In the genomic region with DNA sequence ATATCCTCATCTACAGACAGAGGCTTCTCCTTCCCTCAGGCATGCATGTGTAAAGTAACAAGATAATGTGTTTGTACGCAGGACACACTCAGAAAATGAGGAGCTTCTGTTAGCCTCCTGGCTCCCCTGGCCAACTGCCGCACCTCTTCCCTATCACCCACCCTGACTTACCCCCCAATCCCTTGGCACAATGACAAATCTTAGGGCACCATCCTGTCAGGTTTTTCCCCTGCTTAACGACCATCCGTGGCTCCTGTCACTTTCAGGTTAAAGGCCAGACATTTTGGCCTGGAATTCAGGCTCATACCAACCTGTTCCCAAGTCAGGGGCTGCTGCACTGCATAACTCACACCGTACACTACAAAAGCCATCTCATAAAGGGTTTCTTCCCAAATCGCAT, we compare ENCODE assay signal across 12 cellular contexts. TPM values are rescaled to one million over a fixed set of nuclear protein-coding genes. Genes with fewer than 3 reads are reported as not detected.
DNase-seq lines count a peak whose midpoint lies in the region; ATAC-seq and TF ChIP-seq lines count a peak whose summit lies in the region.
"Had no signal": no experiment of that assay in that cellular context is flagged by ENCODE, and none has a peak within 500 bp of the region (broad histone marks: within the 10 kb centered on the region; RNA-seq: fewer than 3 reads in every experiment).

No MANE protein-coding gene starts in this region.

- TF ChIP-seq CTCF in breast epithelium (IDR thresholded peaks at IDR 0.05): no peak
- no peak for TF ChIP-seq CTCF in MCF 10A (IDR thresholded peaks at IDR 0.05; ENCODE audit: unreplicated experiment)
- no peak for TF ChIP-seq CTCF in type B pancreatic cell (conservative IDR thresholded peaks at IDR 0.05)
- TF ChIP-seq CTCF in adrenal gland (IDR thresholded peaks at IDR 0.05): no peak

- TF ChIP-seq POLR2A in breast epithelium (IDR thresholded peaks at IDR 0.05) (no peak), adrenal gland (IDR thresholded peaks at IDR 0.05) (no peak)

- H3K27me3 Mint-ChIP-seq in MCF 10A (ENCODE audit: insufficient read depth, unreplicated experiment): no peaks in the 10 kb centered on the region
- H3K27me3 Mint-ChIP-seq in activated naive CD8-positive, alpha-beta T cell treated with anti-CD3 and anti-CD28 coated beads, Interleukin-2, amount 10 ng/mL, durations not matched to agents 7 days and 5 days: no peaks in the 10 kb centered on the region
- no peaks in the 10 kb centered on the region for H3K27me3 Mint-ChIP-seq in type B pancreatic cell

- H3K27me3 ChIP-seq in breast epithelium (no peaks in the 10 kb centered on the region), mucosa of rectum (ENCODE audit: control insufficient read depth in 2 of 2, insufficient read depth in 2 of 2, low read length in 2 of 2) (no peaks in the 10 kb centered on the region), adrenal gland (no peaks in the 10 kb centered on the region)
- H3K27me3 ChIP-seq: pancreas had no signal

- CTCF ChIA-PET in MCF 10A (lab: Yijun Ruan, JAX): interaction anchor here (0.6 to 3.7 kb wide), 7 partner anchors 9 to 258 kb away, joined by 3 to 23 read pairs (median 3); no protein-coding TSS in a partner anchor

- no peak overlapping the region for H3K4me3 Mint-ChIP-seq in MCF 10A (ENCODE audit: unreplicated experiment)
- H3K4me3 Mint-ChIP-seq in activated naive CD8-positive, alpha-beta T cell treated with anti-CD3 and anti-CD28 coated beads, Interleukin-2, amount 10 ng/mL, durations not matched to agents 7 days and 5 days: peak overlapping the region; percentile 74
- peak overlapping the region; percentile 65 for H3K4me3 Mint-ChIP-seq in type B pancreatic cell

- WGBS in adrenal gland, 4 donors: 56 to 80% (median 61%) methylated on average over 6 of the region's 6 CpGs

- H3K36me3 Mint-ChIP-seq in MCF 10A (ENCODE audit: insufficient read depth, unreplicated experiment) (peaks cover 7% of the 10 kb centered on the region), type B pancreatic cell (no peaks in the 10 kb centered on the region)
- H3K36me3 Mint-ChIP-seq in activated naive CD8-positive, alpha-beta T cell treated with anti-CD3 and anti-CD28 coated beads, Interleukin-2, amount 10 ng/mL, durations not matched to agents 7 days and 5 days: peaks cover 21% of the 10 kb centered on the region

- ATAC-seq in activated naive CD8-positive, alpha-beta T cell treated with anti-CD3 and anti-CD28 coated beads, Interleukin-2, amount 10 ng/mL, durations not matched to agents 7 days and 5 days (ENCODE audit: low read depth): no peak
- no peak for ATAC-seq in HG03354 (IDR thresholded peaks at IDR 0.05; ENCODE audit: poor library complexity, severe bottlenecking, unreplicated experiment)
- ATAC-seq: Panc1, pancreas had no signal

- POLR2A ChIA-PET in MCF 10A (lab: Yijun Ruan, JAX): no interaction called here
- POLR2A ChIA-PET in activated naive CD8-positive, alpha-beta T cell treated with anti-CD3 and anti-CD28 coated beads, Interleukin-2, amount 10 ng/mL, durations not matched to agents 7 days and 5 days (lab: Charles Lee): interaction anchor here (0.6 to 5.1 kb wide), 13 partner anchors 9 to 302 kb away, joined by 3 to 139 read pairs (median 4); a partner anchor contains a TSS

- H3K4me3 ChIP-seq in breast epithelium (peak overlapping the region in 1 of 3 donors; percentile 38), mucosa of rectum (ENCODE audit: low read length in 2 of 2) (peak overlapping the region in 1 of 2 donors; percentile 17), adrenal gland (no peak overlapping the region)
- H3K4me3 ChIP-seq: pancreas had no signal

- peak overlapping the region; percentile 15 to 58 for H3K9ac ChIP-seq in mucosa of rectum (ENCODE audit: low read depth in 1 of 2, low read length in 2 of 2)

- H3K27ac ChIP-seq in breast epithelium (peak overlapping the region; percentile 65 to 85), mucosa of rectum (ENCODE audit: low read depth in 2 of 2, low read length in 2 of 2) (peak overlapping the region; percentile 40 to 61), adrenal gland (peak overlapping the region in 2 of 5 donors; percentile 20 to 48)
- H3K27ac ChIP-seq: pancreas had no signal

- H3K4me1 ChIP-seq in breast epithelium (peaks cover 6 to 23% of the 10 kb centered on the region in 2 donors), mucosa of rectum (ENCODE audit: control insufficient read depth in 2 of 2, insufficient read depth in 2 of 2, low read length in 2 of 2) (peaks cover 45 to 49% of the 10 kb centered on the region in 2 donors), adrenal gland (replicated peaks in 1 of 2) (peaks cover 11 to 38% of the 10 kb centered on the region in 2 donors)

- BruUV-seq in MCF 10A (replicated peaks; lab: Mats Ljungman, UMichigan): no TSS peak

- DNase-seq in breast epithelium (ENCODE audit: low spot score in 2 of 2) (no peak), MCF 10A (ENCODE audit: unreplicated experiment) (no peak), type B pancreatic cell (ENCODE audit: extremely low spot score, unreplicated experiment) (no peak), adrenal gland (no peak), activated gamma-delta T cell (lab: John Stamatoyannopoulos, UW) (no peak)
- DNase-seq in activated naive CD8-positive, alpha-beta T cell treated with anti-CD3 and anti-CD28 coated beads, Interleukin-2, amount 10 ng/mL, durations not matched to agents 7 days and 5 days: no peak
- DNase-seq: activated CD4-positive, alpha-beta T cell treated with anti-CD3 and anti-CD28 coated beads for 48 hours; dermis blood vessel endothelial cell; pancreas had no signal

- H3K9me3 Mint-ChIP-seq in MCF 10A (ENCODE audit: unreplicated experiment): no peaks in the 10 kb centered on the region
- no peaks in the 10 kb centered on the region for H3K9me3 Mint-ChIP-seq in activated naive CD8-positive, alpha-beta T cell treated with anti-CD3 and anti-CD28 coated beads, Interleukin-2, amount 10 ng/mL, durations not matched to agents 7 days and 5 days
- H3K9me3 Mint-ChIP-seq in type B pancreatic cell: no peaks in the 10 kb centered on the region

- H3K27ac Mint-ChIP-seq in MCF 10A (ENCODE audit: low read depth, unreplicated experiment): no peak overlapping the region
- peak overlapping the region; percentile 88 for H3K27ac Mint-ChIP-seq in activated naive CD8-positive, alpha-beta T cell treated with anti-CD3 and anti-CD28 coated beads, Interleukin-2, amount 10 ng/mL, durations not matched to agents 7 days and 5 days
- peak overlapping the region; percentile 29 for H3K27ac Mint-ChIP-seq in type B pancreatic cell

- intact Hi-C loops in breast epithelium (cut with DNase I; ENCODE audit: low total_unique reads): loop anchor here (10.0 kb wide), 1 partner anchor 480 kb away; no protein-coding TSS in a partner anchor
- intact Hi-C loops in MCF 10A (cut with micrococcal nuclease): no loop called here
- intact Hi-C loops in adrenal gland (cut with DNase I): loop anchor here in 1 of 2 donors (10.0 kb wide), 1 partner anchor 50 kb away; no protein-coding TSS in a partner anchor

- no peaks in the 10 kb centered on the region for H3K9me3 ChIP-seq in breast epithelium
- H3K9me3 ChIP-seq in mucosa of rectum (ENCODE audit: control insufficient read depth in 2 of 2, low read length in 2 of 2): no peaks in the 10 kb centered on the region
- H3K9me3 ChIP-seq in adrenal gland (replicated peaks in 1 of 3): no peaks in the 10 kb centered on the region
- H3K9me3 ChIP-seq: pancreas had no signal

- H3K36me3 ChIP-seq in breast epithelium (no peaks in the 10 kb centered on the region), mucosa of rectum (ENCODE audit: control insufficient read depth in 2 of 2, insufficient read depth in 2 of 2, low read length in 2 of 2) (no peaks in the 10 kb centered on the region), adrenal gland (replicated peaks in 1 of 2) (no peaks in the 10 kb centered on the region)
- H3K36me3 ChIP-seq: pancreas had no signal

- H3K4me1 Mint-ChIP-seq in MCF 10A (ENCODE audit: insufficient read depth, unreplicated experiment) (peaks cover 9% of the 10 kb centered on the region), type B pancreatic cell (ENCODE audit: unreplicated experiment) (peaks cover 36% of the 10 kb centered on the region)
- H3K4me1 Mint-ChIP-seq in activated naive CD8-positive, alpha-beta T cell treated with anti-CD3 and anti-CD28 coated beads, Interleukin-2, amount 10 ng/mL, durations not matched to agents 7 days and 5 days: peaks cover 43% of the 10 kb centered on the region

RNA-seq across cellular contexts. Expression of a gene that starts 7.4 kb away (rescaled TPM):
- total RNA-seq in breast epithelium: 10 to 100 TPM; 20.1 to 52.0 (median 35.7) TPM
- 10.7 and 10.9 TPM in 2 replicates for total RNA-seq in MCF 10A (2022)
- 100 to 1,000 TPM; 482 to 492 TPM for total RNA-seq in activated naive CD8-positive, alpha-beta T cell treated with anti-CD3 and anti-CD28 coated beads, Interleukin-2, amount 10 ng/mL, durations not matched to agents 7 days and 5 days
- total RNA-seq in type B pancreatic cell (ENCODE audit: low replicate concordance): 11.5 and 14.0 TPM in 2 replicates
- total RNA-seq in adrenal gland: 10 to 100 TPM in 6 of 8 donors, 1 to 10 TPM in 2; 7.5 to 20.0 (median 15.9) TPM
- 10 to 100 TPM in 2 of 3 donors, 1 to 10 TPM in 1; 4.8 to 37.3 (median 20.3) TPM for polyA plus RNA-seq in adrenal gland

Comparison
In these comparisons a context has a peak if more than half of its experiments do, and no peak if none do; other contexts are left out.
1. RNA of a gene that starts 7.4 kb away (total RNA-seq): 482 to 492 TPM in activated naive CD8-positive, alpha-beta T cell treated with anti-CD3 and anti-CD28 coated beads, Interleukin-2, amount 10 ng/mL, durations not matched to agents 7 days and 5 days; 20.1 to 52.0 TPM in breast epithelium, 7.5 to 20.0 TPM in adrenal gland, 11.5 to 14.0 TPM in type B pancreatic cell and 10.7 to 10.9 TPM in MCF 10A; every median in the first group is over 4 times any median in the second.